ENCODE assay signal across 19 cellular contexts in genomic region chr7:96244992-96245292, GRCh38.
DNase-seq lines count a peak whose midpoint lies in the region; ATAC-seq and TF ChIP-seq lines count a peak whose summit lies in the region.
"Had no signal": no experiment of that assay in that cellular context is flagged by ENCODE, and none has a peak within 500 bp of the region (broad histone marks: within the 10 kb centered on the region; RNA-seq: fewer than 3 reads in every experiment).

No MANE protein-coding gene starts in this region.

- H3K4me1 Mint-ChIP-seq in stimulated activated naive B cell treated with anti-CD40 and anti-IgM and Interleukin-4, amounts not matched to agents 10 μg/mL and 1 μg/mL and 100 μg/mL, for 72 hours, result peaks cover 16 to 36% of the 10 kb centered on the region in 2 donors

- no peak overlapping the region for H3K4me3 ChIP-seq in epithelial cell of esophagus (ENCODE audit: low read length)
- H3K4me3 ChIP-seq: BLaER1, GM12878, GM23248 had no signal

- peaks cover 19 to 24% of the 10 kb centered on the region in 2 donors for H3K36me3 Mint-ChIP-seq in stimulated activated naive B cell treated with anti-CD40 and anti-IgM and Interleukin-4, amounts not matched to agents 10 μg/mL and 1 μg/mL and 100 μg/mL, for 72 hours

- peak; percentile 44 for ATAC-seq in left lobe of liver
- ATAC-seq in stimulated activated naive B cell treated with anti-CD40 and anti-IgM and Interleukin-4, amounts not matched to agents 10 μg/mL and 1 μg/mL and 100 μg/mL, for 72 hours (replicated peaks), result no peak
- no peak for ATAC-seq in HG02623 (IDR thresholded peaks at IDR 0.05; ENCODE audit: unreplicated experiment)
- ATAC-seq in HG02763 (IDR thresholded peaks at IDR 0.05; ENCODE audit: unreplicated experiment), result no peak
- ATAC-seq: GM12878 had no signal

- peak overlapping the region; percentile 4 for H3K27ac Mint-ChIP-seq in stimulated activated naive B cell treated with anti-CD40 and anti-IgM and Interleukin-4, amounts not matched to agents 10 μg/mL and 1 μg/mL and 100 μg/mL, for 72 hours
- H3K27ac Mint-ChIP-seq: CD4-positive, alpha-beta memory T cell had no signal

- DNase-seq in NCI-H446 (lab: John Stamatoyannopoulos, UW), result peak; percentile 32 to 82
- DNase-seq in NCI-H446 treated with DMSO at 0.1 percent for 48 hours (lab: John Stamatoyannopoulos, UW), result no peak
- DNase-seq in epithelial cell of esophagus (ENCODE audit: low read depth), result peak; percentile 16
- DNase-seq in left lobe of liver (ENCODE audit: low spot score), result no peak
- DNase-seq in stimulated activated naive B cell treated with anti-CD40 and anti-IgM and Interleukin-4, amounts not matched to agents 10 μg/mL and 1 μg/mL and 100 μg/mL, for 72 hours, result no peak
- no peak for DNase-seq in DMS153 (lab: John Stamatoyannopoulos, UW)
- DNase-seq: 8988T; Calu3; CD4-positive, alpha-beta memory T cell; DMS53; DND-41; EL; GM23248; HCEC 1CT had no signal

- no peak overlapping the region for H3K4me3 Mint-ChIP-seq in stimulated activated naive B cell treated with anti-CD40 and anti-IgM and Interleukin-4, amounts not matched to agents 10 μg/mL and 1 μg/mL and 100 μg/mL, for 72 hours
- H3K4me3 Mint-ChIP-seq: CD14-positive monocyte; CD4-positive, alpha-beta memory T cell had no signal

- peaks cover 0 to 3% of the 10 kb centered on the region in 2 donors for H3K9me3 Mint-ChIP-seq in stimulated activated naive B cell treated with anti-CD40 and anti-IgM and Interleukin-4, amounts not matched to agents 10 μg/mL and 1 μg/mL and 100 μg/mL, for 72 hours
- H3K9me3 Mint-ChIP-seq: CD4-positive, alpha-beta memory T cell had no signal

- no peak for TF ChIP-seq CTCF in epithelial cell of esophagus (IDR thresholded peaks at IDR 0.05; ENCODE audit: insufficient read depth, low read depth, low read length, missing control alignments)

- H3K27me3 Mint-ChIP-seq in stimulated activated naive B cell treated with anti-CD40 and anti-IgM and Interleukin-4, amounts not matched to agents 10 μg/mL and 1 μg/mL and 100 μg/mL, for 72 hours, result no peaks in the 10 kb centered on the region
- H3K27me3 Mint-ChIP-seq: CD4-positive, alpha-beta memory T cell had no signal

Comparison
In these comparisons a context has a peak if more than half of its experiments do, and no peak if none do; other contexts are left out.
1. DNase-seq: peak in NCI-H446 (2 of 2) and epithelial cell of esophagus (single experiment); none in NCI-H446 treated with DMSO at 0.1 percent for 48 hours (single experiment), left lobe of liver (single experiment), stimulated activated naive B cell treated with anti-CD40 and anti-IgM and Interleukin-4, amounts not matched to agents 10 μg/mL and 1 μg/mL and 100 μg/mL, for 72 hours (single experiment) and DMS153 (single experiment).